18 cellular contexts compared by ENCODE assay signal in genomic region chr9:14058078-14058688, GRCh38.
"Had no signal": no experiment of that assay in that cellular context is flagged by ENCODE, and none has a peak within 500 bp of the region (broad histone marks: within the 10 kb centered on the region; RNA-seq: fewer than 3 reads in every experiment).

No MANE protein-coding gene starts in this region.

- H3K9ac ChIP-seq: parathyroid adenoma had no signal

- H3K27me3 Mint-ChIP-seq: activated B cell treated with CpG ODN at 0.5 μM for 24 hours; activated CD4-positive, alpha-beta memory T cell treated with anti-CD3 and anti-CD28 coated beads for 36 hours; activated naive CD8-positive, alpha-beta T cell treated with anti-CD3 and anti-CD28 coated beads, Interleukin-2, amount 10 ng/mL, durations not matched to agents 7 days and 5 days; memory B cell; naive thymus-derived CD4-positive, alpha-beta T cell; stimulated activated memory B cell treated with anti-CD40 and anti-IgM and Interleukin-4, amounts not matched to agents 10 μg/mL and 1 μg/mL and 100 μg/mL, for 72 hours had no signal

- H3K4me1 ChIP-seq: body of pancreas, left lung, parathyroid adenoma, uterus had no signal

- H3K4me1 Mint-ChIP-seq: activated B cell treated with CpG ODN at 0.5 μM for 24 hours; activated naive CD8-positive, alpha-beta T cell treated with anti-CD3 and anti-CD28 coated beads, Interleukin-2, amount 10 ng/mL, durations not matched to agents 7 days and 5 days; memory B cell; naive thymus-derived CD4-positive, alpha-beta T cell; stimulated activated memory B cell treated with anti-CD40 and anti-IgM and Interleukin-4, amounts not matched to agents 10 μg/mL and 1 μg/mL and 100 μg/mL, for 72 hours had no signal

- H3K27ac Mint-ChIP-seq: activated B cell treated with CpG ODN at 0.5 μM for 24 hours; activated CD4-positive, alpha-beta memory T cell treated with anti-CD3 and anti-CD28 coated beads for 36 hours; activated naive CD8-positive, alpha-beta T cell treated with anti-CD3 and anti-CD28 coated beads, Interleukin-2, amount 10 ng/mL, durations not matched to agents 7 days and 5 days; memory B cell; naive thymus-derived CD4-positive, alpha-beta T cell; stimulated activated memory B cell treated with anti-CD40 and anti-IgM and Interleukin-4, amounts not matched to agents 10 μg/mL and 1 μg/mL and 100 μg/mL, for 72 hours had no signal

- H3K9me3 ChIP-seq: body of pancreas, left lung, mucosa of descending colon, uterus had no signal

- H3K36me3 ChIP-seq: left lung, uterus had no signal

- H3K4me3 ChIP-seq: body of pancreas, left lung, mucosa of descending colon, uterus had no signal

- H2AFZ ChIP-seq: parathyroid adenoma had no signal

- ATAC-seq: body of pancreas; left lung; mucosa of descending colon; naive thymus-derived CD4-positive, alpha-beta T cell; sciatic nerve; stimulated activated memory B cell treated with anti-CD40 and anti-IgM and Interleukin-4, amounts not matched to agents 10 μg/mL and 1 μg/mL and 100 μg/mL, for 72 hours had no signal

- H3K27ac ChIP-seq: body of pancreas, left lung, parathyroid adenoma, uterus had no signal

- DNase-seq: activated B cell treated with CpG ODN at 0.5 μM for 24 hours; activated CD4-positive, alpha-beta memory T cell treated with anti-CD3 and anti-CD28 coated beads for 36 hours; activated CD4-positive, alpha-beta T cell treated with anti-CD3 and anti-CD28 coated beads for 4 hours; activated naive CD8-positive, alpha-beta T cell treated with anti-CD3 and anti-CD28 coated beads, Interleukin-2, amount 10 ng/mL, durations not matched to agents 7 days and 5 days; activated T-cell treated with anti-CD3 and anti-CD28 coated beads for 4 hours; body of pancreas; central memory CD4-positive, alpha-beta T cell; left lung; mucosa of descending colon; naive thymus-derived CD4-positive, alpha-beta T cell; stimulated activated CD4-positive, alpha-beta T cell treated with anti-CD3 and anti-CD28 coated beads, Interleukin-4, amount 100 ng/mL, for 4 hours; T-helper 1 cell; T-helper 9 cell had no signal

- H3K9me3 Mint-ChIP-seq: activated B cell treated with CpG ODN at 0.5 μM for 24 hours; activated CD4-positive, alpha-beta memory T cell treated with anti-CD3 and anti-CD28 coated beads for 36 hours; activated naive CD8-positive, alpha-beta T cell treated with anti-CD3 and anti-CD28 coated beads, Interleukin-2, amount 10 ng/mL, durations not matched to agents 7 days and 5 days; stimulated activated memory B cell treated with anti-CD40 and anti-IgM and Interleukin-4, amounts not matched to agents 10 μg/mL and 1 μg/mL and 100 μg/mL, for 72 hours had no signal

- H3K27me3 ChIP-seq: body of pancreas, left lung, uterus had no signal

- H3K36me3 Mint-ChIP-seq: activated CD4-positive, alpha-beta memory T cell treated with anti-CD3 and anti-CD28 coated beads for 36 hours; activated naive CD8-positive, alpha-beta T cell treated with anti-CD3 and anti-CD28 coated beads, Interleukin-2, amount 10 ng/mL, durations not matched to agents 7 days and 5 days; memory B cell; naive thymus-derived CD4-positive, alpha-beta T cell; stimulated activated memory B cell treated with anti-CD40 and anti-IgM and Interleukin-4, amounts not matched to agents 10 μg/mL and 1 μg/mL and 100 μg/mL, for 72 hours had no signal

- H3K4me3 Mint-ChIP-seq: activated B cell treated with CpG ODN at 0.5 μM for 24 hours; activated CD4-positive, alpha-beta memory T cell treated with anti-CD3 and anti-CD28 coated beads for 36 hours; activated naive CD8-positive, alpha-beta T cell treated with anti-CD3 and anti-CD28 coated beads, Interleukin-2, amount 10 ng/mL, durations not matched to agents 7 days and 5 days; memory B cell; naive thymus-derived CD4-positive, alpha-beta T cell; stimulated activated memory B cell treated with anti-CD40 and anti-IgM and Interleukin-4, amounts not matched to agents 10 μg/mL and 1 μg/mL and 100 μg/mL, for 72 hours had no signal
